In genomic region chr11:43735931-43736330, GRCh38 we compare ENCODE assay signal across 11 cellular contexts. TPM values are rescaled to one million over a fixed set of nuclear protein-coding genes. Genes with fewer than 3 reads are reported as not detected.
DNase-seq lines count a peak whose midpoint lies in the region; ATAC-seq and TF ChIP-seq lines count a peak whose summit lies in the region.
"Had no signal": no experiment of that assay in that cellular context is flagged by ENCODE, and none has a peak within 500 bp of the region (broad histone marks: within the 10 kb centered on the region; RNA-seq: fewer than 3 reads in every experiment).

No MANE protein-coding gene starts in this region.

- H3K27me3 ChIP-seq in cardiac muscle cell: no peaks in the 10 kb centered on the region
- no peaks in the 10 kb centered on the region for H3K27me3 ChIP-seq in subcutaneous abdominal adipose tissue (ENCODE audit: control insufficient read depth in 5 of 5, insufficient read depth in 4 of 5, low read length in 5 of 5)

- H3K4me1 ChIP-seq in cardiac muscle cell (ENCODE audit: low read depth) (peaks cover 57% of the 10 kb centered on the region), subcutaneous abdominal adipose tissue (ENCODE audit: control insufficient read depth in 5 of 5, insufficient read depth in 5 of 5, low read length in 5 of 5) (peaks cover 0 to 29% (median 24%) of the 10 kb centered on the region in 5 donors)

- TF ChIP-seq CTCF in cardiac muscle cell (IDR thresholded peaks at IDR 0.05; ENCODE audit: low read depth, low read length): no peak

- DNase-seq in cardiac muscle cell (ENCODE audit: low read depth in 1 of 2, low spot score in 1 of 2) (peak in 1 of 2 donors; percentile 41), left cardiac atrium (no peak), SK-N-MC (ENCODE audit: low read depth, low spot score) (peak; percentile 61), foreskin melanocyte (peak; percentile 64)
- DNase-seq in NK-92 treated with Interleukin-12 subunit alpha and Interleukin-12 subunit beta, amount 100 ng/mL, for 24 hours (lab: John Stamatoyannopoulos, UW): no peak
- DNase-seq in stimulated activated CD4-positive, alpha-beta T cell treated with anti-CD3 and anti-CD28 coated beads, Interleukin-2, amount 100 ng/mL, for 24 hours: no peak
- DNase-seq: activated gamma-delta T cell; NCI-H510A; stimulated activated CD4-positive, alpha-beta T cell treated with anti-CD3 and anti-CD28 coated beads, Interleukin-1b, Interleukin-23, amount 100 ng/mL, for 48 hours had no signal

- ATAC-seq in left cardiac atrium (no peak), GM21723 (IDR thresholded peaks at IDR 0.05; ENCODE audit: unreplicated experiment) (no peak)

- no peaks in the 10 kb centered on the region for H3K9me3 ChIP-seq in cardiac muscle cell (ENCODE audit: low read depth)
- H3K9me3 ChIP-seq in SK-N-MC (ENCODE audit: low read depth, low read length): no peaks in the 10 kb centered on the region; the same call in 1 of the 2 replicates
- no peaks in the 10 kb centered on the region for H3K9me3 ChIP-seq in subcutaneous abdominal adipose tissue (ENCODE audit: control insufficient read depth in 5 of 5, low read length in 5 of 5)

- H3K36me3 ChIP-seq in cardiac muscle cell: no peaks in the 10 kb centered on the region
- H3K36me3 ChIP-seq in SK-N-MC (ENCODE audit: insufficient read depth, low read length): peaks cover 28% of the 10 kb centered on the region
- peaks cover 5 to 9% (median 8%) of the 10 kb centered on the region in 5 donors for H3K36me3 ChIP-seq in subcutaneous abdominal adipose tissue (ENCODE audit: control insufficient read depth in 5 of 5, insufficient read depth in 5 of 5, low read length in 5 of 5)

- H3K27ac ChIP-seq in cardiac muscle cell (peak overlapping the region; percentile 97), SK-N-MC (peak overlapping the region; percentile 99), subcutaneous abdominal adipose tissue (ENCODE audit: low read depth, low read length) (peak overlapping the region; percentile 12)

- H3K4me3 ChIP-seq in cardiac muscle cell: peak overlapping the region; percentile 18
- peak overlapping the region; percentile 73 for H3K4me3 ChIP-seq in SK-N-MC
- no peak overlapping the region for H3K4me3 ChIP-seq in subcutaneous abdominal adipose tissue (ENCODE audit: low read depth in 1 of 5, low read length in 5 of 5)

- H3K9ac ChIP-seq in SK-N-MC (ENCODE audit: insufficient read length): peak overlapping the region; percentile 86
- H3K9ac ChIP-seq in subcutaneous abdominal adipose tissue (ENCODE audit: low read length in 5 of 5): no peak overlapping the region

- intact Hi-C loops in left cardiac atrium (cut with DNase I): no loop called here

RNA-seq across cellular contexts. Expression of gene HSD17B12, which starts 55.4 kb away (rescaled TPM):
- total RNA-seq in cardiac muscle cell (52.4 and 68.9 TPM in 2 replicates), left cardiac atrium (100 to 1,000 TPM; 119 to 155 TPM)
- polyA plus RNA-seq in cardiac muscle cell: 89.0 and 99.4 TPM in 2 replicates

Comparison
In these comparisons a context has a peak if more than half of its experiments do, and no peak if none do; other contexts are left out.
1. DNase-seq: peak in SK-N-MC (single experiment) and foreskin melanocyte (single experiment); none in left cardiac atrium (single experiment), NK-92 treated with Interleukin-12 subunit alpha and Interleukin-12 subunit beta, amount 100 ng/mL, for 24 hours (single experiment) and stimulated activated CD4-positive, alpha-beta T cell treated with anti-CD3 and anti-CD28 coated beads, Interleukin-2, amount 100 ng/mL, for 24 hours (0 of 2).
2. H3K27ac ChIP-seq: peak in every context shown above with its lines; median percentile 99 in SK-N-MC; 97 in cardiac muscle cell; 12 in subcutaneous abdominal adipose tissue.
3. H3K4me3 ChIP-seq: peak in cardiac muscle cell (single experiment) and SK-N-MC (single experiment); none in subcutaneous abdominal adipose tissue (0 of 5).